In genomic region chr6:150511313-150511712, GRCh38 we compare ENCODE assay signal across 28 cellular contexts.
"Had no signal": no experiment of that assay in that cellular context is flagged by ENCODE, and none has a peak within 500 bp of the region (broad histone marks: within the 10 kb centered on the region; RNA-seq: fewer than 3 reads in every experiment).

No MANE protein-coding gene starts in this region.

- H3K36me3 Mint-ChIP-seq: activated naive CD4-positive, alpha-beta T cell treated with anti-CD3 and anti-CD28 coated beads, Interleukin-2, amount 50 U/mL, for 24 hours; natural killer cell treated with Interleukin-12 subunit alpha and Interleukin-12 subunit beta and Interleukin-15 and Interleukin-18, amount 100 ng/mL, for 72 hours; type B pancreatic cell had no signal

- H3K4me3 ChIP-seq: breast epithelium, left lung, lung, mucosa of descending colon, testis, vagina had no signal

- H3K27me3 Mint-ChIP-seq: activated naive CD4-positive, alpha-beta T cell treated with anti-CD3 and anti-CD28 coated beads, Interleukin-2, amount 50 U/mL, for 24 hours; central memory CD8-positive, alpha-beta T cell; dendritic cell treated with granulocyte-macrophage colony-stimulating factor and Interleukin-4, amounts not matched to agents 40 ng/mL and 50 ng/mL, for 4 days had no signal

- H3K4me1 ChIP-seq: breast epithelium, left lung, testis, vagina had no signal

- DNase-seq: activated CD4-positive, alpha-beta memory T cell treated with anti-CD3 and anti-CD28 coated beads, Interleukin-2, amount 10 ng/mL, durations not matched to agents 7 days and 5 days; activated CD4-positive, alpha-beta T cell treated with anti-CD3 and anti-CD28 coated beads for 1 hour; activated CD4-positive, alpha-beta T cell treated with anti-CD3 and anti-CD28 coated beads, Interleukin-2, amount 10 ng/mL, durations not matched to agents 7 days and 5 days; activated CD8-positive, alpha-beta memory T cell treated with anti-CD3 and anti-CD28 coated beads, Interleukin-2, amount 50 U/mL, for 48 hours; activated T-cell treated with anti-CD3 and anti-CD28 coated beads, Interleukin-2, amount 50 U/mL, for 24 hours; effector CD4-positive, alpha-beta T cell; left lung; mesendoderm; mucosa of descending colon; posterior cingulate gyrus; right cardiac atrium; stimulated activated CD4-positive, alpha-beta T cell treated with anti-CD3 and anti-CD28 coated beads, Interleukin-4, amount 100 ng/mL, for 1 hour; stimulated activated naive CD8-positive, alpha-beta T cell treated with anti-CD3 and anti-CD28 coated beads, Interleukin-15, Interleukin-2, amounts not matched to agents 100 U/mL and 50 U/mL, for 24 hours; T-helper 2 cell; testis had no signal

- H3K4me3 Mint-ChIP-seq: activated CD4-positive, alpha-beta memory T cell treated with anti-CD3 and anti-CD28 coated beads, Interleukin-2, amount 10 ng/mL, durations not matched to agents 7 days and 5 days; activated CD4-positive, alpha-beta T cell treated with anti-CD3 and anti-CD28 coated beads, Interleukin-2, amount 10 ng/mL, durations not matched to agents 7 days and 5 days; activated naive CD4-positive, alpha-beta T cell treated with anti-CD3 and anti-CD28 coated beads, Interleukin-2, amount 50 U/mL, for 24 hours; activated T-cell treated with anti-CD3 and anti-CD28 coated beads, Interleukin-2, amount 50 U/mL, for 24 hours; activated T-helper 17 cell treated with anti-CD3 and anti-CD28 coated beads, Interleukin-2, amount 50 U/mL, for 72 hours; central memory CD8-positive, alpha-beta T cell; dendritic cell treated with granulocyte-macrophage colony-stimulating factor and Interleukin-4, amounts not matched to agents 40 ng/mL and 50 ng/mL, for 4 days; natural killer cell treated with Interleukin-12 subunit alpha and Interleukin-12 subunit beta and Interleukin-15 and Interleukin-18, amount 100 ng/mL, for 72 hours; type B pancreatic cell; WTC11 had no signal

- H3K36me3 ChIP-seq: breast epithelium, left lung, vagina had no signal

- FAIRE-seq: frontal cortex, islet of Langerhans had no signal

- H3K27me3 ChIP-seq: breast epithelium, left lung, testis, vagina had no signal

- ATAC-seq: activated T-helper 17 cell treated with anti-CD3 and anti-CD28 coated beads, Interleukin-2, amount 50 U/mL, for 72 hours; left lung; mucosa of descending colon; natural killer cell treated with Interleukin-12 subunit alpha and Interleukin-12 subunit beta and Interleukin-15 and Interleukin-18, amount 100 ng/mL, for 72 hours; right cardiac atrium; stimulated activated naive CD8-positive, alpha-beta T cell treated with anti-CD3 and anti-CD28 coated beads, Interleukin-15, Interleukin-2, amounts not matched to agents 100 U/mL and 50 U/mL, for 24 hours; WTC11 had no signal

- H3K27ac Mint-ChIP-seq: activated CD4-positive, alpha-beta memory T cell treated with anti-CD3 and anti-CD28 coated beads, Interleukin-2, amount 10 ng/mL, durations not matched to agents 7 days and 5 days; activated CD4-positive, alpha-beta T cell treated with anti-CD3 and anti-CD28 coated beads, Interleukin-2, amount 10 ng/mL, durations not matched to agents 7 days and 5 days; activated naive CD4-positive, alpha-beta T cell treated with anti-CD3 and anti-CD28 coated beads, Interleukin-2, amount 50 U/mL, for 24 hours; activated T-cell treated with anti-CD3 and anti-CD28 coated beads, Interleukin-2, amount 50 U/mL, for 24 hours; activated T-helper 17 cell treated with anti-CD3 and anti-CD28 coated beads, Interleukin-2, amount 50 U/mL, for 72 hours; dendritic cell treated with granulocyte-macrophage colony-stimulating factor and Interleukin-4, amounts not matched to agents 40 ng/mL and 50 ng/mL, for 4 days; natural killer cell treated with Interleukin-12 subunit alpha and Interleukin-12 subunit beta and Interleukin-15 and Interleukin-18, amount 100 ng/mL, for 72 hours; type B pancreatic cell; WTC11 had no signal

- H3K4me1 Mint-ChIP-seq: activated CD4-positive, alpha-beta memory T cell treated with anti-CD3 and anti-CD28 coated beads, Interleukin-2, amount 10 ng/mL, durations not matched to agents 7 days and 5 days; activated CD4-positive, alpha-beta T cell treated with anti-CD3 and anti-CD28 coated beads, Interleukin-2, amount 10 ng/mL, durations not matched to agents 7 days and 5 days; activated naive CD4-positive, alpha-beta T cell treated with anti-CD3 and anti-CD28 coated beads, Interleukin-2, amount 50 U/mL, for 24 hours; activated T-helper 17 cell treated with anti-CD3 and anti-CD28 coated beads, Interleukin-2, amount 50 U/mL, for 72 hours; central memory CD8-positive, alpha-beta T cell had no signal

- H3K27ac ChIP-seq: breast epithelium, epithelial cell of prostate, left lung, testis, vagina had no signal

- H3K9me3 Mint-ChIP-seq: activated CD4-positive, alpha-beta memory T cell treated with anti-CD3 and anti-CD28 coated beads, Interleukin-2, amount 10 ng/mL, durations not matched to agents 7 days and 5 days; activated CD4-positive, alpha-beta T cell treated with anti-CD3 and anti-CD28 coated beads, Interleukin-2, amount 10 ng/mL, durations not matched to agents 7 days and 5 days; activated naive CD4-positive, alpha-beta T cell treated with anti-CD3 and anti-CD28 coated beads, Interleukin-2, amount 50 U/mL, for 24 hours; activated T-cell treated with anti-CD3 and anti-CD28 coated beads, Interleukin-2, amount 50 U/mL, for 24 hours; activated T-helper 17 cell treated with anti-CD3 and anti-CD28 coated beads, Interleukin-2, amount 50 U/mL, for 72 hours; central memory CD8-positive, alpha-beta T cell; dendritic cell treated with granulocyte-macrophage colony-stimulating factor and Interleukin-4, amounts not matched to agents 40 ng/mL and 50 ng/mL, for 4 days; natural killer cell treated with Interleukin-12 subunit alpha and Interleukin-12 subunit beta and Interleukin-15 and Interleukin-18, amount 100 ng/mL, for 72 hours; type B pancreatic cell had no signal

- H3K9me3 ChIP-seq: breast epithelium, left lung, mucosa of descending colon, testis, vagina had no signal
